In genomic region chr1:192682335-192682734, GRCh38 we compare ENCODE assay signal across 9 cellular contexts. TPM values are rescaled to one million over a fixed set of nuclear protein-coding genes. Genes with fewer than 3 reads are reported as not detected.
"Had no signal": no experiment of that assay in that cellular context is flagged by ENCODE, and none has a peak within 500 bp of the region (broad histone marks: within the 10 kb centered on the region; RNA-seq: fewer than 3 reads in every experiment).

No MANE protein-coding gene starts in this region.

- ATAC-seq: GM23338, K562 had no signal

- H3K4me2 ChIP-seq: GM23338 had no signal

- FAIRE-seq: H1, H54, K562 had no signal

- DNase-seq: H9, HCEC 1CT, IMR-90 had no signal

- H3K4me3 Mint-ChIP-seq: GM23338, H9 had no signal

- H3K4me3 ChIP-seq: GM23338, K562 had no signal

- H3K27ac ChIP-seq: HL-60 had no signal

- H3K4me1 Mint-ChIP-seq: GM23338, H9 had no signal

- H2AFZ ChIP-seq: GM23338 had no signal

- H3K27ac Mint-ChIP-seq: GM23338, H9 had no signal

RNA-seq across cellular contexts. Expression of gene RGS13, which starts 46.4 kb away (rescaled TPM):
- total RNA-seq: GM23338, H1, H9, HT1080, IMR-90, K562 had no signal
- polyA plus RNA-seq: GM23338, H1, IMR-90, K562 had no signal
